8 cellular contexts compared by ENCODE assay signal in the genomic region with DNA sequence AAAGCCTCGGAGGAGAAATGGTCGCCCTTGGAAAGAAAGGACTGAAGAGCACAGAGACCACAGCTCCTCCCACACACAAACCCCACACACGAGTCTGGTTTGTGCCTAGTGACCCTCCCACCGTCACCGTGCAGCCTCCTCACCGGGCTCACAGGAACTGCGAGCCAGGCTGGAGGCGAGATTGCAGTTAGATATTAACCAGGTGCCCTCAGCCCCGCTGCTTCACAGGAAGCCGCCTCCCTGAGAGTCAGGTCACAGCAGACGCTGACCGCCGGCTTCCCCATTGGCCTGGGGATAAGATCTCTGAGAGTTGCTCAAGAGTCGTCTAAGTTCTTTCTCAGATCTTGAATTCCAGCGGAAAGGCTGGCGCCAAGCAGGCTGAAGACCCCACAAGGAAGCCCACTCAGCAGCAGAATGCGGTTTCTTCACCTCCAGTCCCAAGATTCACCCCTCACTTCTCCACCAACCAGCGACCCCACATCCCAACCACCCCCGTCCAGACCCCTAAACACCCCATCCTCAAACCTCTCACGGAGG. TPM values are rescaled to one million over a fixed set of nuclear protein-coding genes. Genes with fewer than 3 reads are reported as not detected.
DNase-seq lines count a peak whose midpoint lies in the region; ATAC-seq and TF ChIP-seq lines count a peak whose summit lies in the region.

No MANE protein-coding gene starts in this region.

- POLR2A ChIA-PET in HEK293T (lab: Yijun Ruan, JAX), result no interaction called here
- POLR2A ChIA-PET in activated CD8-positive, alpha-beta T cell treated with anti-CD3 and anti-CD28 coated beads, Interleukin-2, amount 10 ng/mL, durations not matched to agents 7 days and 5 days (lab: Charles Lee), result interaction anchor here (1.0 to 1.9 kb wide), 4 partner anchors 39 to 370 kb away, joined by 4 to 21 read pairs (median 4); a partner anchor contains a TSS

- no peaks in the 10 kb centered on the region for H3K4me1 ChIP-seq in mesodermal cell (ENCODE audit: control insufficient read depth, insufficient read depth, low read length, poor library complexity, severe bottlenecking)

- H3K4me1 Mint-ChIP-seq in activated CD8-positive, alpha-beta T cell treated with anti-CD3 and anti-CD28 coated beads, Interleukin-2, amount 10 ng/mL, durations not matched to agents 7 days and 5 days (ENCODE audit: low read depth), result peaks cover 40% of the 10 kb centered on the region
- H3K4me1 Mint-ChIP-seq in endothelial cell (ENCODE audit: unreplicated experiment), result peaks cover 7% of the 10 kb centered on the region

- H3K36me3 Mint-ChIP-seq in activated CD8-positive, alpha-beta T cell treated with anti-CD3 and anti-CD28 coated beads, Interleukin-2, amount 10 ng/mL, durations not matched to agents 7 days and 5 days (ENCODE audit: low read depth), result peaks cover 42% of the 10 kb centered on the region
- peaks cover 35% of the 10 kb centered on the region for H3K36me3 Mint-ChIP-seq in endothelial cell (ENCODE audit: low read depth, unreplicated experiment)

- CTCF ChIA-PET in HEK293T (lab: Yijun Ruan, JAX), result no interaction called here
- CTCF ChIA-PET in activated CD8-positive, alpha-beta T cell treated with anti-CD3 and anti-CD28 coated beads, Interleukin-2, amount 10 ng/mL, durations not matched to agents 7 days and 5 days (lab: Charles Lee), result no interaction called here

- H3K4me3 ChIP-seq in GM12864 (ENCODE audit: low read depth, low read length) (peak overlapping the region; percentile 85), mesodermal cell (ENCODE audit: extremely low read depth, insufficient read depth, low read length, poor library complexity, severe bottlenecking) (peak overlapping the region; percentile 79)

- TF ChIP-seq CTCF in GM12864 (IDR thresholded peaks at IDR 0.05; ENCODE audit: low read depth, low read length, missing control alignments) (no peak), endothelial cell (IDR thresholded peaks at IDR 0.05; ENCODE audit: unreplicated experiment) (no peak)

- peak overlapping the region; percentile 99 for H3K27ac Mint-ChIP-seq in activated CD8-positive, alpha-beta T cell treated with anti-CD3 and anti-CD28 coated beads, Interleukin-2, amount 10 ng/mL, durations not matched to agents 7 days and 5 days
- H3K27ac Mint-ChIP-seq in endothelial cell (ENCODE audit: unreplicated experiment), result peak overlapping the region; percentile 92

- H3K36me3 ChIP-seq in mesodermal cell (ENCODE audit: control insufficient read depth, insufficient read depth, low read length), result peaks cover 21% of the 10 kb centered on the region

- peak overlapping the region; percentile 99 for H3K4me3 Mint-ChIP-seq in activated CD8-positive, alpha-beta T cell treated with anti-CD3 and anti-CD28 coated beads, Interleukin-2, amount 10 ng/mL, durations not matched to agents 7 days and 5 days
- H3K4me3 Mint-ChIP-seq in endothelial cell (ENCODE audit: unreplicated experiment), result peak overlapping the region; percentile 99

- no peaks in the 10 kb centered on the region for H3K9me3 ChIP-seq in mesodermal cell (ENCODE audit: control insufficient read depth, low read length)

- H3K27ac ChIP-seq in mesodermal cell (ENCODE audit: low read depth, low read length, severe bottlenecking), result peak overlapping the region; percentile 95

- peaks cover 9% of the 10 kb centered on the region for H3K9me3 Mint-ChIP-seq in activated CD8-positive, alpha-beta T cell treated with anti-CD3 and anti-CD28 coated beads, Interleukin-2, amount 10 ng/mL, durations not matched to agents 7 days and 5 days (ENCODE audit: insufficient read depth)
- peaks cover 7% of the 10 kb centered on the region for H3K9me3 Mint-ChIP-seq in endothelial cell (ENCODE audit: unreplicated experiment)

- WGBS in mesodermal cell (ENCODE audit: insufficient coverage in 2 of 2), 2 experiments, result 1 to 4% methylated on average over 13 to 15 of the region's 20 CpGs

- DNase-seq in GM12864 (ENCODE audit: low read depth) (peak; percentile 51), HEK293T (ENCODE audit: extremely low spot score) (peak; percentile 21), NCI-H2227 treated with DMSO at 0.1 percent for 48 hours (lab: John Stamatoyannopoulos, UW) (peak; percentile 8), endothelial cell (ENCODE audit: low spot score) (peak; percentile 52), putamen (ENCODE audit: low spot score) (no peak)
- peak; percentile 82 for DNase-seq in activated CD8-positive, alpha-beta T cell treated with anti-CD3 and anti-CD28 coated beads, Interleukin-2, amount 10 ng/mL, durations not matched to agents 7 days and 5 days
- DNase-seq in stimulated activated CD8-positive, alpha-beta memory T cell treated with anti-CD3 and anti-CD28 coated beads, Interleukin-4, amount 100 ng/mL, for 48 hours, result peak; percentile 76

- peak; percentile 35 for ATAC-seq in activated CD8-positive, alpha-beta T cell treated with anti-CD3 and anti-CD28 coated beads, Interleukin-2, amount 10 ng/mL, durations not matched to agents 7 days and 5 days

- no peaks in the 10 kb centered on the region for H3K27me3 Mint-ChIP-seq in activated CD8-positive, alpha-beta T cell treated with anti-CD3 and anti-CD28 coated beads, Interleukin-2, amount 10 ng/mL, durations not matched to agents 7 days and 5 days (ENCODE audit: low read depth)
- peaks cover 16% of the 10 kb centered on the region for H3K27me3 Mint-ChIP-seq in endothelial cell (ENCODE audit: unreplicated experiment)

TF ChIP-seq in HEK293T, 16 proteins besides CTCF, POLR2A, EP300 and RAD21:
- no peak for TF ChIP-seq L3MBTL2 (conservative IDR thresholded peaks at IDR 0.05)
- TF ChIP-seq ELF4 (IDR thresholded peaks at IDR 0.05), result no peak
- TF ChIP-seq HDGF (IDR thresholded peaks at IDR 0.05; ENCODE audit: borderline replicate concordance), result no peak
- no peak for TF ChIP-seq FOXK2 (IDR thresholded peaks at IDR 0.05)
- no peak for TF ChIP-seq BHLHE40 (IDR thresholded peaks at IDR 0.05; ENCODE audit: borderline replicate concordance)
- no peak for TF ChIP-seq LEF1 (IDR thresholded peaks at IDR 0.05; ENCODE audit: borderline replicate concordance)
- no peak for TF ChIP-seq FOXA1 (IDR thresholded peaks at IDR 0.05)
- TF ChIP-seq SP1 (IDR thresholded peaks at IDR 0.05), result no peak
- no peak for TF ChIP-seq ARNT (IDR thresholded peaks at IDR 0.05)
- TF ChIP-seq, protein P1, sequence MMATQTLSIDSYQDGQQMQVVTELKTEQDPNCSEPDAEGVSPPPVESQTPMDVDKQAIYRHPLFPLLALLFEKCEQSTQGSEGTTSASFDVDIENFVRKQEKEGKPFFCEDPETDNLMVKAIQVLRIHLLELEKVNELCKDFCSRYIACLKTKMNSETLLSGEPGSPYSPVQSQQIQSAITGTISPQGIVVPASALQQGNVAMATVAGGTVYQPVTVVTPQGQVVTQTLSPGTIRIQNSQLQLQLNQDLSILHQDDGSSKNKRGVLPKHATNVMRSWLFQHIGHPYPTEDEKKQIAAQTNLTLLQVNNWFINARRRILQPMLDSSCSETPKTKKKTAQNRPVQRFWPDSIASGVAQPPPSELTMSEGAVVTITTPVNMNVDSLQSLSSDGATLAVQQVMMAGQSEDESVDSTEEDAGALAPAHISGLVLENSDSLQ (IDR thresholded peaks at IDR 0.05), result no peak

RNA-seq across cellular contexts. Expression of a gene that starts 0.8 kb away (rescaled TPM):
- 10 to 100 TPM in 1 of 2 experiments, 1 to 10 TPM in 1; 9.8 to 11.6 TPM for total RNA-seq in activated CD8-positive, alpha-beta T cell treated with anti-CD3 and anti-CD28 coated beads, Interleukin-2, amount 10 ng/mL, durations not matched to agents 7 days and 5 days
- total RNA-seq in endothelial cell (ENCODE audit: unreplicated experiment), result 7.0 TPM
- polyA plus RNA-seq in mesodermal cell (2013, experiment 1 of 2), result 6.3 TPM
- 5.5 TPM for polyA plus RNA-seq in mesodermal cell (2013, experiment 2 of 2)

RNA-seq across cellular contexts. Expression of a gene that starts 39.6 kb away (rescaled TPM):
- total RNA-seq in activated CD8-positive, alpha-beta T cell treated with anti-CD3 and anti-CD28 coated beads, Interleukin-2, amount 10 ng/mL, durations not matched to agents 7 days and 5 days, result 1 to 10 TPM; 3.1 to 3.2 TPM
- 1.2 TPM for total RNA-seq in endothelial cell (ENCODE audit: unreplicated experiment)
- polyA plus RNA-seq in mesodermal cell (2013, experiment 1 of 2), result 2.8 TPM
- polyA plus RNA-seq in mesodermal cell (2013, experiment 2 of 2), result 3.5 TPM
